Comparison of ENCODE assay signal across 8 cellular contexts in the genomic region with DNA sequence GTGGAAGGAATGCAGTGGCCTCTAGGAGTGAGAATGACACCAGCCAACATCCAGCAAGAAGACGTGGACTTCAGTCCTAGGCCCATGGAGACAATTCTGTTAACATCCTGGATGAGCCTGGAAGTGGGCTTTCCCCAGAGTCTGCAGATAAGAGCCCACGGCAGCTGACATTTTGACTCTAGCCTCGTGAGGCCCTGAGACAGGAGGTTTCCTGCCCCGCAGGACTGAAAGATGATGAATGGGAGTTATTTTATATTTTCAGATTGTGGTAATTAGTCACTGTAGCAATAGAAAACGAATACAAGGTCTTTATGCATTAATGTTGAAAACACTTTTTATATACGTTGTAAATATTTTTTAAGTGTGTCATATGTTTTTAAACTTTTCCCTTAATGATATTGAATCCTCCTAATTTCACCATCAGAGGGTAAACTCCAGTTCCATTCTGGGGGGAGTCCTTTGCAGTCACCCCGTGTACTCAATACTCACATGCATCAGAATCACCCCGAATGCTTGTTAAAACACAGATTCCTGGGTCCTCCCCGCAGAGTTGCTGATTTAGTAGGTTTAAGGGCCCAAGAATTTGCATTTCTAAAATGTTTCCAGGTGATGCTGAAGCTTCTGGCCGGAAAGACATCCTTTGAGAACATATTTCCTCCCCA. TPM values are rescaled to one million over a fixed set of nuclear protein-coding genes. Genes with fewer than 3 reads are reported as not detected.
DNase-seq lines count a peak whose midpoint lies in the region; ATAC-seq and TF ChIP-seq lines count a peak whose summit lies in the region.

No MANE protein-coding gene starts in this region.

- H3K79me2 ChIP-seq in SK-N-SH (ENCODE audit: insufficient read depth), result peaks cover 28% of the 10 kb centered on the region; the same call in 1 of the 2 replicates

- WGBS in SK-N-SH (ENCODE audit: low lambda C conversion rate), result 49% methylated on average over 10 of the region's 10 CpGs

- CTCF ChIA-PET in SK-N-SH (lab: Yijun Ruan, JAX), result interaction anchor here (1.2 to 1.8 kb wide), 2 partner anchors 158 to 622 kb away, joined by 4 to 8 read pairs; no protein-coding TSS in a partner anchor

- H2AFZ ChIP-seq in SK-N-SH (ENCODE audit: low read depth), result peak overlapping the region; percentile 89

- H3K27ac ChIP-seq in SK-N-SH (ENCODE audit: low read depth in 2 of 2, low read length in 1 of 2), result peak overlapping the region in 1 of 2 experiments; percentile 65; a peak in 1 of 4 replicates

- POLR2A ChIA-PET in SK-N-SH (lab: Yijun Ruan, JAX), result no interaction called here

- H3K4me1 ChIP-seq in HAP-1 (peaks cover 13% of the 10 kb centered on the region), SK-N-SH (ENCODE audit: control insufficient read depth in 1 of 2, insufficient read depth in 2 of 2, low read depth in 1 of 2, low read length in 1 of 2) (peaks cover 8 to 18% of the 10 kb centered on the region in 2 experiments; a peak in 2 of 4 replicates), skeletal muscle satellite cell (ENCODE audit: control insufficient read depth, insufficient read depth, low read length) (peaks cover 39% of the 10 kb centered on the region)

- H3K9ac ChIP-seq in SK-N-SH (peak overlapping the region; percentile 93; the same call in 1 of the 2 replicates), skeletal muscle satellite cell (ENCODE audit: low read depth, low read length) (peak overlapping the region; percentile 95)

- no peaks in the 10 kb centered on the region for H3K27me3 ChIP-seq in HAP-1 (ENCODE audit: low read depth)
- no peaks in the 10 kb centered on the region for H3K27me3 ChIP-seq in SK-N-SH (ENCODE audit: insufficient read depth)
- H3K27me3 ChIP-seq in skeletal muscle satellite cell (ENCODE audit: control insufficient read depth, insufficient read depth, low read length), result no peaks in the 10 kb centered on the region

- no peak for TF ChIP-seq RAD21 in SK-N-SH (IDR thresholded peaks at IDR 0.05; ENCODE audit: low read length)

- in situ Hi-C loops in HAP-1 (cut with MboI; ENCODE audit: low sequenced_read_pairs), result no loop called here

- ATAC-seq in GM21576 (IDR thresholded peaks at IDR 0.05; ENCODE audit: unreplicated experiment), result no peak

- H3F3A ChIP-seq in SK-N-SH (replicated peaks; ENCODE audit: insufficient read depth), result no peaks in the 10 kb centered on the region

- no peak for TF ChIP-seq EP300 in SK-N-SH (IDR thresholded peaks at IDR 0.05; ENCODE audit: borderline replicate concordance in 1 of 2, low read depth in 1 of 2, low read length in 1 of 2)

- H3K9me3 ChIP-seq in HAP-1 (no peaks in the 10 kb centered on the region; the same call in 1 of the 2 replicates), SK-N-SH (no peaks in the 10 kb centered on the region), skeletal muscle satellite cell (replicated peaks; ENCODE audit: low read length) (no peaks in the 10 kb centered on the region)

- no peaks in the 10 kb centered on the region for H4K20me1 ChIP-seq in SK-N-SH (ENCODE audit: insufficient read depth)

- H3K4me2 ChIP-seq in SK-N-SH (peak overlapping the region; percentile 94; the same call in 1 of the 2 replicates), skeletal muscle satellite cell (ENCODE audit: low read length) (peak overlapping the region; percentile 84)

- TF ChIP-seq CTCF in SK-N-SH (IDR thresholded peaks at IDR 0.05) (no peak), fibroblast of mammary gland (conservative IDR thresholded peaks at IDR 0.05; ENCODE audit: control insufficient read depth, insufficient read depth, low read depth, low read length) (no peak)

- H3K9me2 ChIP-seq in SK-N-SH, result no peaks in the 10 kb centered on the region

- peak overlapping the region; percentile 58 for H3K4me3 ChIP-seq in HAP-1
- peak overlapping the region; percentile 93 to 95 for H3K4me3 ChIP-seq in SK-N-SH (ENCODE audit: low read depth in 2 of 2, low read length in 1 of 2)
- peak overlapping the region; percentile 70 for H3K4me3 ChIP-seq in fibroblast of mammary gland (ENCODE audit: control insufficient read depth, low read depth, low read length)
- peak overlapping the region; percentile 91 for H3K4me3 ChIP-seq in skeletal muscle satellite cell (ENCODE audit: low read length)

- DNase-seq in HAP-1 (ENCODE audit: low spot score in 2 of 2), result no peak
- no peak for DNase-seq in SK-N-SH
- no peak for DNase-seq in fibroblast of mammary gland (ENCODE audit: low read depth)
- no peak for DNase-seq in superior temporal gyrus (ENCODE audit: extremely low spot score)
- DNase-seq in NCI-H1436 (lab: John Stamatoyannopoulos, UW), result no peak
- DNase-seq in stimulated activated naive CD4-positive, alpha-beta T cell (lab: John Stamatoyannopoulos, UW), result no peak

- H3K36me3 ChIP-seq in HAP-1 (replicated peaks) (no peaks in the 10 kb centered on the region), SK-N-SH (replicated peaks in 1 of 2; ENCODE audit: control insufficient read depth in 1 of 2, insufficient read depth in 2 of 2, low read length in 1 of 2) (no peaks in the 10 kb centered on the region), skeletal muscle satellite cell (ENCODE audit: insufficient read depth, low read length) (no peaks in the 10 kb centered on the region)

TF ChIP-seq in SK-N-SH, 30 proteins besides CTCF, POLR2A, EP300 and RAD21:
- TF ChIP-seq, protein P1, sequence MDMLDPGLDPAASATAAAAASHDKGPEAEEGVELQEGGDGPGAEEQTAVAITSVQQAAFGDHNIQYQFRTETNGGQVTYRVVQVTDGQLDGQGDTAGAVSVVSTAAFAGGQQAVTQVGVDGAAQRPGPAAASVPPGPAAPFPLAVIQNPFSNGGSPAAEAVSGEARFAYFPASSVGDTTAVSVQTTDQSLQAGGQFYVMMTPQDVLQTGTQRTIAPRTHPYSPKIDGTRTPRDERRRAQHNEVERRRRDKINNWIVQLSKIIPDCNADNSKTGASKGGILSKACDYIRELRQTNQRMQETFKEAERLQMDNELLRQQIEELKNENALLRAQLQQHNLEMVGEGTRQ (IDR thresholded peaks at IDR 0.05; ENCODE audit: borderline replicate concordance, low read depth, low read length), result no peak
- TF ChIP-seq POLR2AphosphoS5 (IDR thresholded peaks at IDR 0.05; ENCODE audit: low read depth, low read length), result peak; percentile 82

RNA-seq across cellular contexts. Expression of a gene that starts 0.5 kb away (rescaled TPM):
- 7.6 and 8.7 TPM in 2 replicates for polyA plus RNA-seq in SK-N-SH (2012; rRNA removed)
- 3.3 and 4.5 TPM in 2 replicates for polyA plus RNA-seq in SK-N-SH (2012; cell fraction: cytosol; rRNA removed)
- 36.5 and 41.4 TPM in 2 replicates for polyA plus RNA-seq in SK-N-SH (2012; cell fraction: nucleus; rRNA removed)
- total RNA-seq in skeletal muscle satellite cell (2012; rRNA removed), result 8.7 and 9.1 TPM in 2 replicates

RNA-seq across cellular contexts. Expression of a gene that starts 35.1 kb away (rescaled TPM):
- 0.18 and 0.19 TPM in 2 replicates for polyA plus RNA-seq in SK-N-SH (2012; rRNA removed)
- 0.08 and 0.12 TPM in 2 replicates for polyA plus RNA-seq in SK-N-SH (2012; cell fraction: cytosol; rRNA removed)
- 0.21 and 0.39 TPM in 2 replicates for polyA plus RNA-seq in SK-N-SH (2012; cell fraction: nucleus; rRNA removed)
- total RNA-seq in skeletal muscle satellite cell (2012; rRNA removed), result 9.6 and 26.9 TPM in 2 replicates
